ENCODE assay signal across 8 cellular contexts in the genomic region with DNA sequence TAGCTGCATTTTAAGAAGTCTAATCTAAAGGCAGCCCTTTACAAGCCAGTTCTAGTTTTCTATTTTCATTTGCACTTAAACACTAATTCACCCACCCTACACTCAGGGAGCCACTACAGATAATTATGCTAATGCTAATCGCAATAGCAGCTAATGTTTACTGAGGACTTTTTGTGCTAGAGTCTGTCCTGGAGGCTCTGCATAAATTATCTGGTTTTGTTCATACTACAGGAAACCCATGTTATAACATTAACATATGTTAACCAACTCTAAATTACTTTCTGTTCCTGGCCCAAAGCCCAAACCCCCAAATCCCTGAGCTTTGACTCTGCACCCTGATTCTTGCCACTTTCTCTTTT. TPM values are rescaled to one million over a fixed set of nuclear protein-coding genes. Genes with fewer than 3 reads are reported as not detected.
DNase-seq lines count a peak whose midpoint lies in the region; ATAC-seq, FAIRE-seq and TF ChIP-seq lines count a peak whose summit lies in the region.

No MANE protein-coding gene starts in this region.

- H3K36me3 ChIP-seq in endocrine pancreas (ENCODE audit: control insufficient read depth, insufficient read depth, low read length) (no peaks in the 10 kb centered on the region), pancreas (no peaks in the 10 kb centered on the region)

- H3K27me3 ChIP-seq in endocrine pancreas (ENCODE audit: control insufficient read depth, insufficient read depth, low read length), result no peaks in the 10 kb centered on the region
- peaks cover 0 to 7% (median 2%) of the 10 kb centered on the region in 4 donors for H3K27me3 ChIP-seq in pancreas

- H3K4me1 Mint-ChIP-seq in activated naive CD4-positive, alpha-beta T cell treated with anti-CD3 and anti-CD28 coated beads, Interleukin-2, amount 10 ng/mL, durations not matched to agents 7 days and 5 days, result peaks cover 29% of the 10 kb centered on the region
- H3K4me1 Mint-ChIP-seq in IgD-negative memory B cell, result peaks cover 9 to 10% (median 10%) of the 10 kb centered on the region in 3 donors

- H3K4me3 ChIP-seq in endocrine pancreas (ENCODE audit: control insufficient read depth, insufficient read depth, low read length) (peak overlapping the region; percentile 69), pancreas (peak overlapping the region in 3 of 4 donors; percentile 5 to 48 (median 36))

- ATAC-seq in pancreas, result peak; percentile 3 to 21 (median 13)

- H3K9ac ChIP-seq in endocrine pancreas (ENCODE audit: control insufficient read depth, insufficient read depth, low read length), result no peak overlapping the region

- no peaks in the 10 kb centered on the region for H3K9me3 Mint-ChIP-seq in activated naive CD4-positive, alpha-beta T cell treated with anti-CD3 and anti-CD28 coated beads, Interleukin-2, amount 10 ng/mL, durations not matched to agents 7 days and 5 days
- H3K9me3 Mint-ChIP-seq in IgD-negative memory B cell, result no peaks in the 10 kb centered on the region

- no peak overlapping the region for H3K27ac ChIP-seq in pancreas

- CTCF ChIA-PET in activated naive CD4-positive, alpha-beta T cell treated with anti-CD3 and anti-CD28 coated beads, Interleukin-2, amount 10 ng/mL, durations not matched to agents 7 days and 5 days (lab: Charles Lee), result interaction anchor here (0.8 kb wide), 1 partner anchor 8 kb away, joined by 3 read pairs; no protein-coding TSS in a partner anchor

- TF ChIP-seq CTCF in pancreas (IDR thresholded peaks at IDR 0.05), result no peak

- H3K9me3 ChIP-seq in endocrine pancreas (ENCODE audit: control insufficient read depth, low read length) (no peaks in the 10 kb centered on the region), pancreas (no peaks in the 10 kb centered on the region)

- WGBS in pancreas, 2 donors, result 5 to 27% methylated on average over 1 of the region's 1 CpG

- H3K4me1 ChIP-seq in endocrine pancreas (ENCODE audit: control insufficient read depth, insufficient read depth, low read length), result peaks cover 11% of the 10 kb centered on the region
- H3K4me1 ChIP-seq in pancreas, result peaks cover 0 to 3% (median 0%) of the 10 kb centered on the region in 3 donors

- DNase-seq in activated naive CD4-positive, alpha-beta T cell treated with anti-CD3 and anti-CD28 coated beads, Interleukin-2, amount 10 ng/mL, durations not matched to agents 7 days and 5 days, result no peak
- DNase-seq in activated naive CD4-positive, alpha-beta T cell treated with Interleukin-2 at 50 U/mL for 16 hours, result no peak
- DNase-seq in pancreas (no peak), hepatic stellate cell (ENCODE audit: low spot score) (no peak)
- DNase-seq in activated CD4-positive, alpha-beta T cell treated with anti-CD3 and anti-CD28 coated beads, Interleukin-2, amount 50 U/mL, for 4 hours, result no peak
- no peak for DNase-seq in stimulated activated naive CD4-positive, alpha-beta T cell treated with Interleukin-2 at 50 U/mL for 16 hours (lab: John Stamatoyannopoulos, UW)

- no peaks in the 10 kb centered on the region for H3K36me3 Mint-ChIP-seq in activated naive CD4-positive, alpha-beta T cell treated with anti-CD3 and anti-CD28 coated beads, Interleukin-2, amount 10 ng/mL, durations not matched to agents 7 days and 5 days
- no peaks in the 10 kb centered on the region for H3K36me3 Mint-ChIP-seq in IgD-negative memory B cell

- H3K27me3 Mint-ChIP-seq in activated naive CD4-positive, alpha-beta T cell treated with anti-CD3 and anti-CD28 coated beads, Interleukin-2, amount 10 ng/mL, durations not matched to agents 7 days and 5 days, result no peaks in the 10 kb centered on the region
- H3K27me3 Mint-ChIP-seq in IgD-negative memory B cell, result peaks cover 4% of the 10 kb centered on the region

- peak overlapping the region; percentile 92 for H3K27ac Mint-ChIP-seq in activated naive CD4-positive, alpha-beta T cell treated with anti-CD3 and anti-CD28 coated beads, Interleukin-2, amount 10 ng/mL, durations not matched to agents 7 days and 5 days
- H3K27ac Mint-ChIP-seq in IgD-negative memory B cell, result peak overlapping the region; percentile 84 to 96 (median 92)

- FAIRE-seq in pancreas (lab: Jason Lieb, UNC), result no peak

- intact Hi-C loops in pancreas (cut with DNase I), result no loop called here

- H3K4me3 Mint-ChIP-seq in activated naive CD4-positive, alpha-beta T cell treated with anti-CD3 and anti-CD28 coated beads, Interleukin-2, amount 10 ng/mL, durations not matched to agents 7 days and 5 days, result peak overlapping the region; percentile 80
- H3K4me3 Mint-ChIP-seq in IgD-negative memory B cell, result peak overlapping the region; percentile 90 to 96 (median 92)

RNA-seq across cellular contexts. Expression of a gene that starts 0.5 kb away (rescaled TPM):
- polyA plus RNA-seq in IgD-negative memory B cell (1.9 TPM), pancreas (10 to 100 TPM in 1 of 2 donors, 1 to 10 TPM in 1; 3.2 to 21.4 TPM)
- total RNA-seq in pancreas, result 1 to 10 TPM in 5 of 6 donors, under 1 TPM in 1; 0.74 to 3.0 (median 1.6) TPM
